In the genomic region with DNA sequence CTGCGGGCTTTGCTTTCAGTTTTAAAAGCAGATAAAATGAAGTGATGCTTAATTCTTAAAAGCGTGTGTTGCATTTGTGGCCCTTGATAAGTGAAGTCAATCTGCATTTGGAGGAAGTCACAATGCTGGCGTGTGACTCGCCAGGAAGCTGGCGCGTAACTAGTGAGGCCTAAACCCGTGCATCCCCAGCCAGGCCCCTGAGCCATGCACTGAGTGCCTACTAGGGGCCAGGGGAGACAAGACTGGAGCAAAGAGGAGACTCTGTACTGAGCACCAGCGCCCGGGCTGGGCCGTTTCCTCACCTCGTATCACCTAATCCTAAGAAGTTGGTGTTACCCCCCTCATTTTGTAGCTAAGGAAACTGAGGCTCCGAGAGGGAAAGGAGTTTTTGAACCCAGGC, we compare ENCODE assay signal across 1 cellular context.
TF ChIP-seq lines count a peak whose summit lies in the region.

No MANE protein-coding gene starts in this region.

TF ChIP-seq in K562, 482 proteins besides CTCF, POLR2A, EP300 and RAD21:
- TF ChIP-seq CBX5 (IDR thresholded peaks at IDR 0.05; ENCODE audit: borderline replicate concordance, low read depth), result no peak
- TF ChIP-seq ZNF431 (CRISPR knock-in tag; IDR thresholded peaks at IDR 0.05), result no peak
- TF ChIP-seq FOXA3 (CRISPR knock-in tag; conservative IDR thresholded peaks at IDR 0.05 in 1 of 2, IDR thresholded peaks at IDR 0.05 in 1 of 2), result no peak
- TF ChIP-seq ZNF277 (CRISPR knock-in tag; IDR thresholded peaks at IDR 0.05; ENCODE audit: borderline replicate concordance), result no peak
- TF ChIP-seq ARID4B (CRISPR knock-in tag; IDR thresholded peaks at IDR 0.05), result no peak
- no peak for TF ChIP-seq ZBTB7A (IDR thresholded peaks at IDR 0.05; ENCODE audit: borderline replicate concordance, control insufficient read depth, low read depth, low read length)
- TF ChIP-seq ARID2 (IDR thresholded peaks at IDR 0.05), result no peak
- no peak for TF ChIP-seq CTCFL (IDR thresholded peaks at IDR 0.05; ENCODE audit: borderline replicate concordance, insufficient read depth, low read depth, low read length, poor library complexity, severe bottlenecking)
- TF ChIP-seq, protein P1, sequence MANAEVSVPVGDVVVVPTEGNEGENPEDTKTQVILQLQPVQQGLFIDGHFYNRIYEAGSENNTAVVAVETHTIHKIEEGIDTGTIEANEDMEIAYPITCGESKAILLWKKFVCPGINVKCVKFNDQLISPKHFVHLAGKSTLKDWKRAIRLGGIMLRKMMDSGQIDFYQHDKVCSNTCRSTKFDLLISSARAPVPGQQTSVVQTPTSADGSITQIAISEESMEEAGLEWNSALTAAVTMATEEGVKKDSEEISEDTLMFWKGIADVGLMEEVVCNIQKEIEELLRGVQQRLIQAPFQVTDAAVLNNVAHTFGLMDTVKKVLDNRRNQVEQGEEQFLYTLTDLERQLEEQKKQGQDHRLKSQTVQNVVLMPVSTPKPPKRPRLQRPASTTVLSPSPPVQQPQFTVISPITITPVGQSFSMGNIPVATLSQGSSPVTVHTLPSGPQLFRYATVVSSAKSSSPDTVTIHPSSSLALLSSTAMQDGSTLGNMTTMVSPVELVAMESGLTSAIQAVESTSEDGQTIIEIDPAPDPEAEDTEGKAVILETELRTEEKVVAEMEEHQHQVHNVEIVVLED (CRISPR knock-in tag; IDR thresholded peaks at IDR 0.05), result no peak
- no peak for TF ChIP-seq ZNF445 (CRISPR knock-in tag; IDR thresholded peaks at IDR 0.05; ENCODE audit: low read depth)
- no peak for TF ChIP-seq ELK3 (CRISPR knock-in tag; IDR thresholded peaks at IDR 0.05)
- TF ChIP-seq RHOXF2B (CRISPR knock-in tag; conservative IDR thresholded peaks at IDR 0.05), result no peak
- TF ChIP-seq THRAP3 (IDR thresholded peaks at IDR 0.05; ENCODE audit: borderline replicate concordance), result no peak
- no peak for TF ChIP-seq ZZZ3 (IDR thresholded peaks at IDR 0.05)
- TF ChIP-seq BRD9 (IDR thresholded peaks at IDR 0.05; ENCODE audit: low read depth, partially characterized antibody), result no peak
- no peak for TF ChIP-seq POU5F1 (IDR thresholded peaks at IDR 0.05; ENCODE audit: borderline replicate concordance, low read depth, low read length, partially characterized antibody)
